8 cellular contexts compared by ENCODE assay signal in the genomic region with DNA sequence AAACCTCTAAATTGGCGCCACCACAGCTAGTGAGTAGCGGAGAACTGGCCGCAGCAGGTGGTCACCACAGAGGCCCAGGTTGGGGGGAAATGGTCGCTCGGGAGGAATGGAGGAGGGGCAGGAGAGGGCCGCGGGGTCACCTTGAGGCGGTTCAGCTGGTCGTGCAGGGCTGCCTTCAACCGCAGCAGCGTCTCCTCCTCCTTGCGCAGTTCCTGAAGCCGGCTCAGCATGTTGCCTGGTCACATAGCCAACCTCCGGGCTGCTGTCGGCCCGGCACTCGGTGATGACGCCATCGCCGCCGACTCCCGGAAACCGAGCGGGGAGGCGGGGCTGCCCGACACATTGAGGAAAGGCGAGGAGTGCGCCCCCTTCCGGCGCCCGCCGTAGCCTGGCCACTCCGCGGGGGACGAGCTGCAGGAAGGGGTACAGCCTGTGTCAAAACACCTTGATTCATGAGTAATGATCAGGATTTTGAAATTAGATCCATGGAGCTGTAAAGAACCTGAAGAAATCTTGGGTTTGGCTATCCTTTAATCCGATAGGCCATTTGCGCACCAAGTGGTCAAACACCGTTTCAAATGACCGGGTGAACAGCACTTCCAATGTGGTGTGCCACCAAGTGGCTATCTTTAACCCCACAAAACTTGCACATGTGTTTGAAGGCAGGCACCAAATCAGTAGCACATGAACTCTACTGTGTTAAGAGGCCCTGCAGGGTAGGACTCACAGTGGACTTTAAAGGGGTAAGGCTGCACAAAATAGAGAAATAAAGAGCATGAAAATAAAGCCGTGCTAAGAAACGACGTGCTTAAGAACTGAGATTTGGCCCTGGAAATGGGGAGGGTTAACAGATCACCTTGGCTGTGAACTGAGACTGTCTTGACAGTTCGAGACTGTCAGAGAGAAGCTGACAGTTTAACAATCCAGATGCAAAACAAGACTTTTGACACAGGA. TPM values are rescaled to one million over a fixed set of nuclear protein-coding genes. Genes with fewer than 3 reads are reported as not detected.
DNase-seq lines count a peak whose midpoint lies in the region; TF ChIP-seq lines count a peak whose summit lies in the region.

Gene SNAPC5, minus strand, starts transcription at position 261 of the 954 bp plus-strand sequence. Its CDS starts 31 bp downstream, at position 230.

- H3K9me3 ChIP-seq in SK-N-MC (ENCODE audit: low read depth, low read length) = no peaks in the 10 kb centered on the region

- POLR2A ChIA-PET in HEK293T (lab: Yijun Ruan, JAX) = interaction anchor here (0.6 to 5.5 kb wide), 13 partner anchors 10 to 354 kb away, joined by 3 to 35 read pairs (median 4); partner anchors contain the start of genes MAP2K1 and TIPIN

- CTCF ChIA-PET in HEK293T (lab: Yijun Ruan, JAX) = interaction anchor here (0.6 to 2.5 kb wide), 17 partner anchors 8 to 1104 kb away, joined by 3 to 12 read pairs (median 3); partner anchors contain the start of gene LCTL
- CTCF ChIA-PET in activated naive CD4-positive, alpha-beta T cell treated with anti-CD3 and anti-CD28 coated beads, Interleukin-2, amount 10 ng/mL, durations not matched to agents 7 days and 5 days (lab: Charles Lee) = interaction anchor here (0.6 to 4.1 kb wide), 31 partner anchors 9 to 1172 kb away, joined by 3 to 60 read pairs (median 5); partner anchors contain the start of genes DIS3L, MAP2K1 and TIPIN

- peaks cover 72% of the 10 kb centered on the region for H3K36me3 ChIP-seq in SK-N-MC (ENCODE audit: insufficient read depth, low read length)

- no peaks in the 10 kb centered on the region for H3K27me3 Mint-ChIP-seq in activated naive CD4-positive, alpha-beta T cell treated with anti-CD3 and anti-CD28 coated beads, Interleukin-2, amount 10 ng/mL, durations not matched to agents 7 days and 5 days

- peaks cover 84% of the 10 kb centered on the region for H3K36me3 Mint-ChIP-seq in activated naive CD4-positive, alpha-beta T cell treated with anti-CD3 and anti-CD28 coated beads, Interleukin-2, amount 10 ng/mL, durations not matched to agents 7 days and 5 days

- DNase-seq in GM04504 (ENCODE audit: low read depth) (peak; percentile 87), HEK293T (ENCODE audit: extremely low spot score) (peak; percentile 93), MV-4-11 (lab: John Stamatoyannopoulos, UW) (peak; percentile 93), SK-N-MC (ENCODE audit: low read depth, low spot score) (no peak), germinal center (ENCODE audit: low spot score) (peak; percentile 92), occipital lobe (lab: John Stamatoyannopoulos, UW) (peak; percentile 91)
- DNase-seq in activated naive CD4-positive, alpha-beta T cell treated with anti-CD3 and anti-CD28 coated beads, Interleukin-2, amount 10 ng/mL, durations not matched to agents 7 days and 5 days = peak; percentile 98

- H3K4me1 Mint-ChIP-seq in activated naive CD4-positive, alpha-beta T cell treated with anti-CD3 and anti-CD28 coated beads, Interleukin-2, amount 10 ng/mL, durations not matched to agents 7 days and 5 days = peaks cover 61% of the 10 kb centered on the region

- H3K27ac Mint-ChIP-seq in activated naive CD4-positive, alpha-beta T cell treated with anti-CD3 and anti-CD28 coated beads, Interleukin-2, amount 10 ng/mL, durations not matched to agents 7 days and 5 days = peak within 1 kb of the TSS; percentile 97

- H3K27ac ChIP-seq in SK-N-MC (peak within 1 kb of the TSS; percentile 81), temporal lobe (ENCODE audit: low read depth, low read length) (peak within 1 kb of the TSS; percentile 82)

- peak within 1 kb of the TSS; percentile 92 for H3K4me3 ChIP-seq in SK-N-MC

- no peaks in the 10 kb centered on the region for H3K9me3 Mint-ChIP-seq in activated naive CD4-positive, alpha-beta T cell treated with anti-CD3 and anti-CD28 coated beads, Interleukin-2, amount 10 ng/mL, durations not matched to agents 7 days and 5 days

- peak within 1 kb of the TSS; percentile 94 for H3K9ac ChIP-seq in SK-N-MC (ENCODE audit: insufficient read length)

- peak within 1 kb of the TSS; percentile 97 for H3K4me3 Mint-ChIP-seq in activated naive CD4-positive, alpha-beta T cell treated with anti-CD3 and anti-CD28 coated beads, Interleukin-2, amount 10 ng/mL, durations not matched to agents 7 days and 5 days

TF ChIP-seq in HEK293T, 16 proteins besides CTCF, POLR2A, EP300 and RAD21:
- TF ChIP-seq PKNOX1 (IDR thresholded peaks at IDR 0.05) = peak; percentile 88
- peak; percentile 35; the same call in 1 of the 2 replicates for TF ChIP-seq ARNT (IDR thresholded peaks at IDR 0.05)
- TF ChIP-seq SP1 (IDR thresholded peaks at IDR 0.05) = no peak
- TF ChIP-seq TARDBP (IDR thresholded peaks at IDR 0.05) = no peak
- no peak; the same call in 1 of the 2 replicates for TF ChIP-seq FOXM1 (IDR thresholded peaks at IDR 0.05; ENCODE audit: borderline replicate concordance)
- 0 out of 2 replicates have a peak, but pooled peaks have one; percentile 60 for TF ChIP-seq HDGF (IDR thresholded peaks at IDR 0.05; ENCODE audit: borderline replicate concordance)
- no peak for TF ChIP-seq LEF1 (IDR thresholded peaks at IDR 0.05; ENCODE audit: borderline replicate concordance)
- no peak for TF ChIP-seq ZNF384 (IDR thresholded peaks at IDR 0.05)
- 0 out of 2 replicates have a peak, but pooled peaks have one; percentile 23 for TF ChIP-seq BHLHE40 (IDR thresholded peaks at IDR 0.05; ENCODE audit: borderline replicate concordance)
- no peak for TF ChIP-seq FOXA1 (IDR thresholded peaks at IDR 0.05)
- TF ChIP-seq CTBP1 (IDR thresholded peaks at IDR 0.05; ENCODE audit: borderline replicate concordance) = no peak; the same call in 1 of the 2 replicates
- no peak for TF ChIP-seq SUZ12 (IDR thresholded peaks at IDR 0.05)
- TF ChIP-seq FOXK2 (IDR thresholded peaks at IDR 0.05) = no peak
- TF ChIP-seq ELF4 (IDR thresholded peaks at IDR 0.05) = peak; percentile 66
- TF ChIP-seq L3MBTL2 (conservative IDR thresholded peaks at IDR 0.05) = peak; percentile 29; the same call in 1 of the 2 replicates
- peak; percentile 31; the same call in 1 of the 2 replicates for TF ChIP-seq NFRKB (IDR thresholded peaks at IDR 0.05)

RNA-seq across cellular contexts. Expression of gene SNAPC5, which starts in this region (rescaled TPM):
- 10.1 TPM for total RNA-seq in occipital lobe
- 11.8 TPM for total RNA-seq in temporal lobe
